ENCODE assay signal across 17 cellular contexts in genomic region chr7:68676789-68677535, GRCh38.
A peak's percentile ranks its signal among the peaks of the same experiment; 100 is the strongest.
DNase-seq lines count a peak whose midpoint lies in the region; ATAC-seq and TF ChIP-seq lines count a peak whose summit lies in the region.
"Had no signal": no experiment of that assay in that cellular context is flagged by ENCODE, and none has a peak within 500 bp of the region (broad histone marks: within the 10 kb centered on the region; RNA-seq: fewer than 3 reads in every experiment).

No MANE protein-coding gene starts in this region.

- no peaks in the 10 kb centered on the region for H3K4me1 ChIP-seq in testis
- no peaks in the 10 kb centered on the region for H3K4me1 ChIP-seq in upper lobe of right lung
- H3K4me1 ChIP-seq: A549, BE2C, HAP-1 had no signal

- H3K27ac ChIP-seq in caudate nucleus (ENCODE audit: low read depth, low read length), result no peak overlapping the region
- no peak overlapping the region for H3K27ac ChIP-seq in testis
- H3K27ac ChIP-seq in upper lobe of right lung, result no peak overlapping the region
- H3K27ac ChIP-seq: A549 had no signal

- ATAC-seq in GM21367 (IDR thresholded peaks at IDR 0.05; ENCODE audit: unreplicated experiment) (no peak), upper lobe of right lung (no peak)
- ATAC-seq: A549; CD8-positive, alpha-beta T cell had no signal

- H3K9me3 ChIP-seq in testis (no peaks in the 10 kb centered on the region), upper lobe of right lung (no peaks in the 10 kb centered on the region)
- H3K9me3 ChIP-seq: BE2C, HAP-1 had no signal

- intact Hi-C loops in testis (cut with DNase I; ENCODE audit: low total_unique reads) (no loop called here), upper lobe of right lung (cut with DNase I) (no loop called here)

- H3K4me3 ChIP-seq in AG10803 (ENCODE audit: low read length) (no peak overlapping the region), testis (no peak overlapping the region), upper lobe of right lung (no peak overlapping the region)
- H3K4me3 ChIP-seq: A549, HAP-1 had no signal

- no peak for TF ChIP-seq CTCF in AG10803 (conservative IDR thresholded peaks at IDR 0.05; ENCODE audit: low read length)
- no peak for TF ChIP-seq CTCF in testis (IDR thresholded peaks at IDR 0.05)
- TF ChIP-seq CTCF in upper lobe of right lung (IDR thresholded peaks at IDR 0.05), result no peak

- H3K27me3 ChIP-seq in testis, result no peaks in the 10 kb centered on the region
- H3K27me3 ChIP-seq in upper lobe of right lung, result no peaks in the 10 kb centered on the region
- H3K27me3 ChIP-seq: BE2C had no signal

- DNase-seq in AG10803 (ENCODE audit: low read depth) (peak; percentile 37), caudate nucleus (lab: John Stamatoyannopoulos, UW) (peak in 56 of 61 donors; percentile 7 to 91 (median 58)), inferior parietal cortex (ENCODE audit: extremely low spot score) (peak; percentile 68), pons (ENCODE audit: low spot score) (peak; percentile 95), testis (no peak), OCI-M1 (lab: John Stamatoyannopoulos, UW) (no peak), upper lobe of right lung (no peak)
- DNase-seq: BE2C; CD8-positive, alpha-beta T cell; Karpas-422; NCI-H1930; NCI-H2171; NCI-H446 treated with DMSO at 0.1 percent for 48 hours; NCI-H748 treated with DMSO at 0.1 percent for 48 hours had no signal

- TF ChIP-seq POLR2A in testis (IDR thresholded peaks at IDR 0.05), result no peak

- 58 to 68% methylated on average over 13 of the region's 13 CpGs for WGBS in testis, 2 donors

- H3K36me3 ChIP-seq in testis (ENCODE audit: low read depth, missing control alignments) (no peaks in the 10 kb centered on the region), upper lobe of right lung (no peaks in the 10 kb centered on the region)
- H3K36me3 ChIP-seq: BE2C, HAP-1 had no signal

Comparison
In these comparisons a context has a peak if more than half of its experiments do, and no peak if none do; other contexts are left out.
1. DNase-seq: peak in AG10803 (single experiment), caudate nucleus (56 of 61), inferior parietal cortex (single experiment) and pons (single experiment); none in testis (single experiment), OCI-M1 (single experiment) and upper lobe of right lung (single experiment).